29 cellular contexts compared by ENCODE assay signal in genomic region chr10:91149550-91149949, GRCh38.
"Had no signal": no experiment of that assay in that cellular context is flagged by ENCODE, and none has a peak within 500 bp of the region (broad histone marks: within the 10 kb centered on the region; RNA-seq: fewer than 3 reads in every experiment).

No MANE protein-coding gene starts in this region.

- H3K27ac ChIP-seq: stomach, suprapubic skin, testis, thoracic aorta, thyroid gland, tibial artery, tibial nerve, transverse colon, upper lobe of left lung, upper lobe of right lung, uterus, vagina had no signal

- H3K27ac Mint-ChIP-seq: stimulated activated effector memory CD8-positive, alpha-beta T cell treated with anti-CD3 and anti-CD28 coated beads, Interleukin-12 subunit alpha, Interleukin-12 subunit beta, amount 100 ng/mL, for 72 hours; stimulated activated memory B cell treated with anti-CD40 and anti-IgM and Interleukin-4, amounts not matched to agents 10 μg/mL and 1 μg/mL and 100 μg/mL, for 72 hours; stimulated activated naive B cell treated with anti-CD40 and anti-IgM and Interleukin-4, amounts not matched to agents 10 μg/mL and 1 μg/mL and 100 μg/mL, for 72 hours; stimulated activated naive CD8-positive, alpha-beta T cell treated with anti-CD3 and anti-CD28 coated beads, Interleukin-15, amount 100 ng/mL, for 72 hours; stimulated activated naive CD8-positive, alpha-beta T cell treated with anti-CD3 and anti-CD28 coated beads, Interleukin-15, Interleukin-2, amounts not matched to agents 100 ng/mL and 50 ng/mL, for 24 hours; type B pancreatic cell had no signal

- H3K4me1 Mint-ChIP-seq: stimulated activated memory B cell treated with anti-CD40 and anti-IgM and Interleukin-4, amounts not matched to agents 10 μg/mL and 1 μg/mL and 100 μg/mL, for 72 hours; stimulated activated naive B cell treated with anti-CD40 and anti-IgM and Interleukin-4, amounts not matched to agents 10 μg/mL and 1 μg/mL and 100 μg/mL, for 72 hours; stimulated activated naive CD8-positive, alpha-beta T cell treated with anti-CD3 and anti-CD28 coated beads, Interleukin-15, amount 100 ng/mL, for 72 hours had no signal

- H3K4me3 ChIP-seq: stomach, suprapubic skin, testis, thoracic aorta, thyroid gland, tibial artery, tibial nerve, transverse colon, upper lobe of left lung, upper lobe of right lung, uterus, vagina had no signal

- H3K36me3 Mint-ChIP-seq: stimulated activated effector memory CD8-positive, alpha-beta T cell treated with anti-CD3 and anti-CD28 coated beads, Interleukin-12 subunit alpha, Interleukin-12 subunit beta, amount 100 ng/mL, for 72 hours; type B pancreatic cell had no signal

- H3K4me3 Mint-ChIP-seq: stimulated activated effector memory CD8-positive, alpha-beta T cell treated with anti-CD3 and anti-CD28 coated beads, Interleukin-12 subunit alpha, Interleukin-12 subunit beta, amount 100 ng/mL, for 72 hours; stimulated activated memory B cell treated with anti-CD40 and anti-IgM and Interleukin-4, amounts not matched to agents 10 μg/mL and 1 μg/mL and 100 μg/mL, for 72 hours; stimulated activated naive B cell treated with anti-CD40 and anti-IgM and Interleukin-4, amounts not matched to agents 10 μg/mL and 1 μg/mL and 100 μg/mL, for 72 hours; stimulated activated naive CD8-positive, alpha-beta T cell treated with anti-CD3 and anti-CD28 coated beads, Interleukin-15, amount 100 ng/mL, for 72 hours; stimulated activated naive CD8-positive, alpha-beta T cell treated with anti-CD3 and anti-CD28 coated beads, Interleukin-15, Interleukin-2, amounts not matched to agents 100 ng/mL and 50 ng/mL, for 24 hours; type B pancreatic cell had no signal

- H3K36me3 ChIP-seq: stomach, suprapubic skin, thoracic aorta, thyroid gland, tibial artery, tibial nerve, transverse colon, upper lobe of left lung, upper lobe of right lung, uterus, vagina had no signal

- H3K27me3 ChIP-seq: stomach, suprapubic skin, testis, thyroid gland, tibial artery, tibial nerve, transverse colon, upper lobe of left lung, upper lobe of right lung, uterus, vagina had no signal

- FAIRE-seq: urothelium cell line had no signal

- H3K27me3 Mint-ChIP-seq: stimulated activated memory B cell treated with anti-CD40 and anti-IgM and Interleukin-4, amounts not matched to agents 10 μg/mL and 1 μg/mL and 100 μg/mL, for 72 hours had no signal

- DNase-seq: stimulated activated CD4-positive, alpha-beta T cell treated with anti-CD3 and anti-CD28 coated beads, Interleukin-2, amount 100 ng/mL, for 48 hours; stimulated activated CD4-positive, alpha-beta T cell treated with anti-CD3 and anti-CD28 coated beads, Interleukin-4, amount 100 ng/mL, for 1 hour; stimulated activated CD4-positive, alpha-beta T cell treated with anti-CD3 and anti-CD28 coated beads, Interleukin-4, amount 100 ng/mL, for 24 hours; stimulated activated CD4-positive, alpha-beta T cell treated with anti-CD3 and anti-CD28 coated beads, Interleukin-4, amount 100 ng/mL, for 4 hours; stimulated activated CD8-positive, alpha-beta memory T cell treated with anti-CD3 and anti-CD28 coated beads, Interleukin-4, amount 100 ng/mL, for 48 hours; stimulated activated naive B cell treated with anti-CD40 and anti-IgM and Interleukin-4, amounts not matched to agents 10 μg/mL and 1 μg/mL and 100 μg/mL, for 72 hours; stimulated activated naive CD4-positive, alpha-beta T cell; stimulated activated naive CD4-positive, alpha-beta T cell treated with Interleukin-2 at 50 U/mL for 16 hours; stimulated activated naive CD8-positive, alpha-beta T cell treated with anti-CD3 and anti-CD28 coated beads, Interleukin-15, amount 100 ng/mL, for 72 hours; stimulated activated naive CD8-positive, alpha-beta T cell treated with anti-CD3 and anti-CD28 coated beads, Interleukin-15, Interleukin-2, amounts not matched to agents 100 U/mL and 50 U/mL, for 24 hours; stomach; substantia nigra; testis; thyroid gland; tibial artery; transverse colon; trophoblast cell; upper lobe of left lung; upper lobe of right lung; uterus had no signal

- H3K9me3 ChIP-seq: stomach, suprapubic skin, testis, thoracic aorta, thyroid gland, tibial artery, tibial nerve, transverse colon, upper lobe of left lung, upper lobe of right lung, uterus, vagina had no signal

- H3K4me1 ChIP-seq: stomach, suprapubic skin, testis, thyroid gland, tibial artery, tibial nerve, transverse colon, upper lobe of left lung, upper lobe of right lung, uterus, vagina had no signal

- ATAC-seq: stimulated activated effector memory CD8-positive, alpha-beta T cell treated with anti-CD3 and anti-CD28 coated beads, Interleukin-12 subunit alpha, Interleukin-12 subunit beta, amount 100 ng/mL, for 72 hours; stimulated activated memory B cell treated with anti-CD40 and anti-IgM and Interleukin-4, amounts not matched to agents 10 μg/mL and 1 μg/mL and 100 μg/mL, for 72 hours; stimulated activated naive B cell treated with anti-CD40 and anti-IgM and Interleukin-4, amounts not matched to agents 10 μg/mL and 1 μg/mL and 100 μg/mL, for 72 hours; stimulated activated naive CD8-positive, alpha-beta T cell treated with anti-CD3 and anti-CD28 coated beads, Interleukin-15, amount 100 ng/mL, for 72 hours; stimulated activated naive CD8-positive, alpha-beta T cell treated with anti-CD3 and anti-CD28 coated beads, Interleukin-15, Interleukin-2, amounts not matched to agents 100 U/mL and 50 U/mL, for 24 hours; upper lobe of right lung had no signal

- H3K9me3 Mint-ChIP-seq: stimulated activated effector memory CD8-positive, alpha-beta T cell treated with anti-CD3 and anti-CD28 coated beads, Interleukin-12 subunit alpha, Interleukin-12 subunit beta, amount 100 ng/mL, for 72 hours; stimulated activated memory B cell treated with anti-CD40 and anti-IgM and Interleukin-4, amounts not matched to agents 10 μg/mL and 1 μg/mL and 100 μg/mL, for 72 hours; stimulated activated naive B cell treated with anti-CD40 and anti-IgM and Interleukin-4, amounts not matched to agents 10 μg/mL and 1 μg/mL and 100 μg/mL, for 72 hours; stimulated activated naive CD8-positive, alpha-beta T cell treated with anti-CD3 and anti-CD28 coated beads, Interleukin-15, amount 100 ng/mL, for 72 hours; stimulated activated naive CD8-positive, alpha-beta T cell treated with anti-CD3 and anti-CD28 coated beads, Interleukin-15, Interleukin-2, amounts not matched to agents 100 ng/mL and 50 ng/mL, for 24 hours; type B pancreatic cell had no signal
